In genomic region chr18:76573325-76574025, GRCh38 we compare ENCODE assay signal across 9 cellular contexts.
DNase-seq lines count a peak whose midpoint lies in the region; ATAC-seq and TF ChIP-seq lines count a peak whose summit lies in the region.
"Had no signal": no experiment of that assay in that cellular context is flagged by ENCODE, and none has a peak within 500 bp of the region (broad histone marks: within the 10 kb centered on the region; RNA-seq: fewer than 3 reads in every experiment).

No MANE protein-coding gene starts in this region.

- no peak for ATAC-seq in HG03354 (IDR thresholded peaks at IDR 0.05; ENCODE audit: poor library complexity, severe bottlenecking, unreplicated experiment)
- ATAC-seq: activated T-cell treated with anti-CD3 and anti-CD28 coated beads, Interleukin-2, amount 50 U/mL, for 72 hours had no signal

- H2BK5ac ChIP-seq in mesenchymal stem cell (ENCODE audit: low read depth, low read length, poor library complexity, severe bottlenecking) = no peak overlapping the region

- peak overlapping the region; percentile 62 for H2AK5ac ChIP-seq in mesenchymal stem cell (ENCODE audit: low read length, severe bottlenecking)

- WGBS in mammary epithelial cell (ENCODE audit: low coverage, missing lambda C conversion rate) = 53% methylated on average over 4 of the region's 4 CpGs
- 95% methylated on average over 4 of the region's 4 CpGs for WGBS in mesenchymal stem cell

- no peak overlapping the region for H3K23ac ChIP-seq in mesenchymal stem cell (ENCODE audit: low read length in 2 of 2)

- peaks cover 4% of the 10 kb centered on the region for H3K79me2 ChIP-seq in mammary epithelial cell (ENCODE audit: insufficient read depth, low read length)

- H3K9ac ChIP-seq in mammary epithelial cell (ENCODE audit: insufficient read depth, low read length) = no peak overlapping the region
- peak overlapping the region; percentile 30 for H3K9ac ChIP-seq in mesenchymal stem cell (ENCODE audit: low read length)

- H3K4ac ChIP-seq in mesenchymal stem cell (ENCODE audit: low read depth in 1 of 2, low read length in 2 of 2) = no peak overlapping the region

- H2BK120ac ChIP-seq in mesenchymal stem cell (ENCODE audit: low read depth, low read length) = no peak overlapping the region

- in situ Hi-C loops in Caki2 (cut with HindIII; ENCODE audit: low pct_unique_long_range_greater_than_20kb, low sequenced_read_pairs) = no loop called here
- in situ Hi-C loops in mammary epithelial cell (cut with MboI; ENCODE audit: low sequenced_read_pairs in 2 of 2) = no loop called here

- H3K4me2 ChIP-seq in mammary epithelial cell (ENCODE audit: insufficient read depth, low read depth, low read length) (no peak overlapping the region), mesenchymal stem cell (ENCODE audit: low read length, poor library complexity, severe bottlenecking) (no peak overlapping the region)

- H2BK15ac ChIP-seq in mesenchymal stem cell (ENCODE audit: low read depth, poor library complexity, severe bottlenecking) = no peak overlapping the region

- H4K91ac ChIP-seq in mesenchymal stem cell (ENCODE audit: low read length) = peak overlapping the region; percentile 39

- H4K8ac ChIP-seq in mesenchymal stem cell (ENCODE audit: low read length) = no peak overlapping the region

- H3K9me3 ChIP-seq in mammary epithelial cell (replicated peaks; ENCODE audit: insufficient read depth, low read length) (no peaks in the 10 kb centered on the region), mesenchymal stem cell (ENCODE audit: control insufficient read depth, low read length) (no peaks in the 10 kb centered on the region)

- no TSS peak for BruUV-seq in mammary epithelial cell (replicated peaks; lab: Mats Ljungman, UMichigan)

- H2AFZ ChIP-seq in mammary epithelial cell (ENCODE audit: low read depth, low read length) (no peak overlapping the region), mesenchymal stem cell (ENCODE audit: low read depth, low read length) (no peak overlapping the region)

- H3K4me1 ChIP-seq in mammary epithelial cell (ENCODE audit: insufficient read depth, low read length) (peaks cover 12% of the 10 kb centered on the region), mesenchymal stem cell (ENCODE audit: control insufficient read depth, insufficient read depth, low read depth, low read length) (peaks cover 3% of the 10 kb centered on the region)

- H4K20me1 ChIP-seq in mammary epithelial cell (ENCODE audit: insufficient read depth, low read length) = no peaks in the 10 kb centered on the region

- H3K79me1 ChIP-seq in mesenchymal stem cell (replicated peaks; ENCODE audit: low read length, poor library complexity, severe bottlenecking) = no peaks in the 10 kb centered on the region

- H3K18ac ChIP-seq in mesenchymal stem cell (ENCODE audit: low read depth in 1 of 2, low read length in 2 of 2) = peak overlapping the region in 1 of 2 experiments; percentile 18

- DNase-seq in Caki2 (ENCODE audit: low read depth) (peak; percentile 8), NB4 (ENCODE audit: low read depth) (peak; percentile 82), mammary epithelial cell (peak; percentile 87), mesenchymal stem cell (peak; percentile 64), RPMI8226 (no peak), 8988T (no peak)
- DNase-seq in activated CD4-positive, alpha-beta T cell treated with anti-CD3 and anti-CD28 coated beads for 48 hours = no peak
- DNase-seq: activated T-cell treated with anti-CD3 and anti-CD28 coated beads, Interleukin-2, amount 50 U/mL, for 72 hours had no signal

- dilution Hi-C loops in mammary epithelial cell (cut with HindIII; ENCODE audit: low sequenced_read_pairs) = loop anchor here (5.0 kb wide), 1 partner anchor 49 kb away; no protein-coding TSS in a partner anchor

- peak overlapping the region in 1 of 2 experiments; percentile 79 for H3K14ac ChIP-seq in mesenchymal stem cell (ENCODE audit: low read length in 2 of 2)

- TF ChIP-seq POLR2A in NB4 (IDR thresholded peaks at IDR 0.05; ENCODE audit: extremely low read depth, insufficient read length) = no peak

- CTCF ChIA-PET in mammary epithelial cell (lab: Charles Lee; ENCODE audit: low non-redundant PET) = no interaction called here

- H3K27me3 ChIP-seq in mammary epithelial cell (ENCODE audit: insufficient read depth, low read length) = no peaks in the 10 kb centered on the region
- H3K27me3 ChIP-seq in mesenchymal stem cell (ENCODE audit: control insufficient read depth in 1 of 2, insufficient read depth in 1 of 2, low read length in 2 of 2) = peaks cover 0 to 10% of the 10 kb centered on the region in 2 experiments

- no peak overlapping the region for H3K4me3 ChIP-seq in NB4 (ENCODE audit: low read depth, low read length)
- no peak overlapping the region for H3K4me3 ChIP-seq in mammary epithelial cell (replicated peaks in 1 of 3; ENCODE audit: insufficient read depth in 1 of 3, low read depth in 2 of 3, low read length in 3 of 3)
- no peak overlapping the region for H3K4me3 ChIP-seq in mesenchymal stem cell (ENCODE audit: insufficient read depth in 1 of 2, low read depth in 1 of 2, low read length in 2 of 2)

- no peak for TF ChIP-seq CTCF in NB4 (IDR thresholded peaks at IDR 0.05; ENCODE audit: low read depth, low read length)
- no peak for TF ChIP-seq CTCF in mammary epithelial cell (conservative IDR thresholded peaks at IDR 0.05 in 1 of 2, IDR thresholded peaks at IDR 0.05 in 1 of 2; ENCODE audit: extremely low read depth in 1 of 2, insufficient read depth in 1 of 2, low read depth in 1 of 2, low read length in 2 of 2)

- peak overlapping the region in 1 of 2 experiments; percentile 77 for H2BK12ac ChIP-seq in mesenchymal stem cell (ENCODE audit: low read length in 2 of 2)

- no peaks in the 10 kb centered on the region for H3K36me3 ChIP-seq in mammary epithelial cell (ENCODE audit: insufficient read depth, low read length)
- H3K36me3 ChIP-seq in mesenchymal stem cell (ENCODE audit: control insufficient read depth in 1 of 2, insufficient read depth in 2 of 2, low read depth in 1 of 2, low read length in 2 of 2) = no peaks in the 10 kb centered on the region

- intact Hi-C loops in mammary epithelial cell (cut with micrococcal nuclease) = loop anchor here (1.0 to 5.0 kb wide), 3 partner anchors 8 to 175 kb away; no protein-coding TSS in a partner anchor

- H3K27ac ChIP-seq in mammary epithelial cell (ENCODE audit: insufficient read depth, low read depth, low read length) = peak overlapping the region; percentile 46
- H3K27ac ChIP-seq in mesenchymal stem cell (ENCODE audit: low read length, poor library complexity, severe bottlenecking) = no peak overlapping the region

Comparison
In these comparisons a context has a peak if more than half of its experiments do, and no peak if none do; other contexts are left out.
1. DNase-seq: peak in Caki2 (single experiment), NB4 (single experiment), mammary epithelial cell (single experiment) and mesenchymal stem cell (single experiment); none in RPMI8226 (single experiment), activated CD4-positive, alpha-beta T cell treated with anti-CD3 and anti-CD28 coated beads for 48 hours (single experiment) and 8988T (single experiment).